In genomic region chr15:74614744-74615312, GRCh38 we compare ENCODE assay signal across 1 cellular context.
TF ChIP-seq lines count a peak whose summit lies in the region.

No MANE protein-coding gene starts in this region.

TF ChIP-seq in K562, 482 proteins besides CTCF, POLR2A, EP300 and RAD21 (continued from another document):
- TF ChIP-seq SNAPC5 (CRISPR knock-in tag; IDR thresholded peaks at IDR 0.05), result no peak
- peak; percentile 84; the same call in 1 of the 2 replicates for TF ChIP-seq CBX1 (IDR thresholded peaks at IDR 0.05; ENCODE audit: low read depth)
- no peak for TF ChIP-seq ZNF436 (CRISPR knock-in tag; IDR thresholded peaks at IDR 0.05)
- TF ChIP-seq ZNF239 (CRISPR knock-in tag; IDR thresholded peaks at IDR 0.05), result 0 out of 2 replicates have a peak, but pooled peaks have one; percentile 7
- TF ChIP-seq BCOR (IDR thresholded peaks at IDR 0.05), result peak; percentile 98
- no peak for TF ChIP-seq HCFC1 (IDR thresholded peaks at IDR 0.05; ENCODE audit: low read depth, low read length)
- TF ChIP-seq, protein P1, sequence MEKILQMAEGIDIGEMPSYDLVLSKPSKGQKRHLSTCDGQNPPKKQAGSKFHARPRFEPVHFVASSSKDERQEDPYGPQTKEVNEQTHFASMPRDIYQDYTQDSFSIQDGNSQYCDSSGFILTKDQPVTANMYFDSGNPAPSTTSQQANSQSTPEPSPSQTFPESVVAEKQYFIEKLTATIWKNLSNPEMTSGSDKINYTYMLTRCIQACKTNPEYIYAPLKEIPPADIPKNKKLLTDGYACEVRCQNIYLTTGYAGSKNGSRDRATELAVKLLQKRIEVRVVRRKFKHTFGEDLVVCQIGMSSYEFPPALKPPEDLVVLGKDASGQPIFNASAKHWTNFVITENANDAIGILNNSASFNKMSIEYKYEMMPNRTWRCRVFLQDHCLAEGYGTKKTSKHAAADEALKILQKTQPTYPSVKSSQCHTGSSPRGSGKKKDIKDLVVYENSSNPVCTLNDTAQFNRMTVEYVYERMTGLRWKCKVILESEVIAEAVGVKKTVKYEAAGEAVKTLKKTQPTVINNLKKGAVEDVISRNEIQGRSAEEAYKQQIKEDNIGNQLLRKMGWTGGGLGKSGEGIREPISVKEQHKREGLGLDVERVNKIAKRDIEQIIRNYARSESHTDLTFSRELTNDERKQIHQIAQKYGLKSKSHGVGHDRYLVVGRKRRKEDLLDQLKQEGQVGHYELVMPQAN (IDR thresholded peaks at IDR 0.05; ENCODE audit: borderline replicate concordance), result peak; percentile 62; the same call in 1 of the 2 replicates
- TF ChIP-seq HDAC1 (IDR thresholded peaks at IDR 0.05), result peak in 1 of 2 experiments; percentile 88; a peak in 3 of 4 replicates
- TF ChIP-seq RCOR1 (IDR thresholded peaks at IDR 0.05; ENCODE audit: borderline replicate concordance in 1 of 2, low read depth in 2 of 2, low read length in 2 of 2), result peak; percentile 11 to 86; a peak in 3 of 4 replicates
- TF ChIP-seq CREBBP (IDR thresholded peaks at IDR 0.05; ENCODE audit: low read depth, low read length), result no peak
- TF ChIP-seq GATAD2A (IDR thresholded peaks at IDR 0.05), result 0 out of 2 replicates have a peak, but pooled peaks have one; percentile 17
- no peak for TF ChIP-seq ZNF3 (CRISPR knock-in tag; IDR thresholded peaks at IDR 0.05)
- peak; percentile 55 for TF ChIP-seq NFIC (IDR thresholded peaks at IDR 0.05)
- TF ChIP-seq ERF (CRISPR knock-in tag; IDR thresholded peaks at IDR 0.05), result peak; percentile 68; the same call in 1 of the 2 replicates
- no peak for TF ChIP-seq E2F4 (CRISPR knock-in tag; IDR thresholded peaks at IDR 0.05; ENCODE audit: low read depth)
- TF ChIP-seq CHD2 (IDR thresholded peaks at IDR 0.05; ENCODE audit: low read depth, low read length), result peak; percentile 84
- TF ChIP-seq RUNX1 (IDR thresholded peaks at IDR 0.05; ENCODE audit: low read depth), result no peak
- 0 out of 2 replicates have a peak, but pooled peaks have one; percentile 27 for TF ChIP-seq LCOR (CRISPR knock-in tag; IDR thresholded peaks at IDR 0.05)
- no peak for TF ChIP-seq ARNT (IDR thresholded peaks at IDR 0.05)
- no peak for TF ChIP-seq ZNF232 (CRISPR knock-in tag; IDR thresholded peaks at IDR 0.05)
- peak; percentile 7 for TF ChIP-seq PCBP1 (IDR thresholded peaks at IDR 0.05; ENCODE audit: low read depth, low read length, poor library complexity, severe bottlenecking)
- no peak for TF ChIP-seq FOXJ2 (tag; IDR thresholded peaks at IDR 0.05)
- TF ChIP-seq, protein P2, sequence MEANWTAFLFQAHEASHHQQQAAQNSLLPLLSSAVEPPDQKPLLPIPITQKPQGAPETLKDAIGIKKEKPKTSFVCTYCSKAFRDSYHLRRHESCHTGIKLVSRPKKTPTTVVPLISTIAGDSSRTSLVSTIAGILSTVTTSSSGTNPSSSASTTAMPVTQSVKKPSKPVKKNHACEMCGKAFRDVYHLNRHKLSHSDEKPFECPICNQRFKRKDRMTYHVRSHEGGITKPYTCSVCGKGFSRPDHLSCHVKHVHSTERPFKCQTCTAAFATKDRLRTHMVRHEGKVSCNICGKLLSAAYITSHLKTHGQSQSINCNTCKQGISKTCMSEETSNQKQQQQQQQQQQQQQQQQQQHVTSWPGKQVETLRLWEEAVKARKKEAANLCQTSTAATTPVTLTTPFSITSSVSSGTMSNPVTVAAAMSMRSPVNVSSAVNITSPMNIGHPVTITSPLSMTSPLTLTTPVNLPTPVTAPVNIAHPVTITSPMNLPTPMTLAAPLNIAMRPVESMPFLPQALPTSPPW (CRISPR knock-in tag; IDR thresholded peaks at IDR 0.05), result peak; percentile 77; the same call in 1 of the 2 replicates
- no peak for TF ChIP-seq ZNF197 (CRISPR knock-in tag; IDR thresholded peaks at IDR 0.05; ENCODE audit: low read depth)
- TF ChIP-seq ZNF165 (CRISPR knock-in tag; IDR thresholded peaks at IDR 0.05; ENCODE audit: borderline replicate concordance), result no peak
- TF ChIP-seq, protein P3, sequence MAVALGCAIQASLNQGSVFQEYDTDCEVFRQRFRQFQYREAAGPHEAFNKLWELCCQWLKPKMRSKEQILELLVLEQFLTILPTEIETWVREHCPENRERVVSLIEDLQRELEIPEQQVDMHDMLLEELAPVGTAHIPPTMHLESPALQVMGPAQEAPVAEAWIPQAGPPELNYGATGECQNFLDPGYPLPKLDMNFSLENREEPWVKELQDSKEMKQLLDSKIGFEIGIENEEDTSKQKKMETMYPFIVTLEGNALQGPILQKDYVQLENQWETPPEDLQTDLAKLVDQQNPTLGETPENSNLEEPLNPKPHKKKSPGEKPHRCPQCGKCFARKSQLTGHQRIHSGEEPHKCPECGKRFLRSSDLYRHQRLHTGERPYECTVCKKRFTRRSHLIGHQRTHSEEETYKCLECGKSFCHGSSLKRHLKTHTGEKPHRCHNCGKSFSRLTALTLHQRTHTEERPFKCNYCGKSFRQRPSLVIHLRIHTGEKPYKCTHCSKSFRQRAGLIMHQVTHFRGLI (CRISPR knock-in tag; IDR thresholded peaks at IDR 0.05), result no peak; the same call in 1 of the 2 replicates
- TF ChIP-seq NR0B1 (IDR thresholded peaks at IDR 0.05; ENCODE audit: partially characterized antibody), result no peak
- TF ChIP-seq PHB (CRISPR knock-in tag; IDR thresholded peaks at IDR 0.05), result 0 out of 2 replicates have a peak, but pooled peaks have one; percentile 76
- TF ChIP-seq CBX3 (IDR thresholded peaks at IDR 0.05; ENCODE audit: borderline replicate concordance in 1 of 2, low read length in 2 of 2), result peak in 1 of 2 experiments; percentile 67; a peak in 1 of 3 replicates
- TF ChIP-seq HMGN3 (IDR thresholded peaks at IDR 0.05; ENCODE audit: borderline replicate concordance, extremely low read depth, insufficient read length, low read depth, low read length), result peak; percentile 81
